ENCODE assay signal across 23 cellular contexts in the genomic region with DNA sequence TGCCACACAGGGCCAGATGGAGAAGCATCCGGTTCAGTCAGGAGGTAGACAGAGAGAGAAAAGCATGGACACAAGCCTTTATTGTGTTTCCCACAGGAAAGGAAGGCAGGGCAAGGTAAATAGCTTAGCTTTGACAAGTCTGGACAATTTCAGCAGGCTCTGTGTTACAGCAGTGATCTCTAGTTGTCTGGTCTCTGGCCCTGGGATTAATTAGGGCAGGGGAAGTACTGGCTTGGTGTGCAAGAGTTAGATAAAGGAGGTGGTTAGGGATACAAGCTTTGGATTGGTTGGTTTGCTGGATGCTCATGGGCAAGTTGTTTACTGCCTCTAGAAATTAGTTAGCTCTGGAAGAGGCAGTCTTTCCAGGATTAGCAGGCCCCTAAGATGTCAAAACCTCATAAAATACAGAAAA. TPM values are rescaled to one million over a fixed set of nuclear protein-coding genes. Genes with fewer than 3 reads are reported as not detected.
A peak's percentile ranks its signal among the peaks of the same experiment; 100 is the strongest.
DNase-seq lines count a peak whose midpoint lies in the region; ATAC-seq, FAIRE-seq and TF ChIP-seq lines count a peak whose summit lies in the region.
"Had no signal": no experiment of that assay in that cellular context is flagged by ENCODE, and none has a peak within 500 bp of the region (broad histone marks: within the 10 kb centered on the region; RNA-seq: fewer than 3 reads in every experiment).

No MANE protein-coding gene starts in this region.

- peak; percentile 18 for ATAC-seq in mucosa of descending colon
- ATAC-seq in HG03159 (IDR thresholded peaks at IDR 0.05; ENCODE audit: unreplicated experiment), result no peak
- ATAC-seq: body of pancreas, lower lobe of right lung had no signal

- TF ChIP-seq CTCF in bronchial epithelial cell (IDR thresholded peaks at IDR 0.05; ENCODE audit: insufficient read depth, low read length, severe bottlenecking) (no peak), mucosa of descending colon (IDR thresholded peaks at IDR 0.05) (no peak)

- H3K36me3 ChIP-seq in bronchial epithelial cell (ENCODE audit: control insufficient read depth, insufficient read depth, low read length) (no peaks in the 10 kb centered on the region), mucosa of descending colon (ENCODE audit: low read depth) (no peaks in the 10 kb centered on the region)
- H3K36me3 ChIP-seq: colonic mucosa, HAP-1, heart right ventricle, lower lobe of right lung had no signal

- H3K27me3 ChIP-seq in bronchial epithelial cell (ENCODE audit: control insufficient read depth, insufficient read depth, low read length), result no peaks in the 10 kb centered on the region
- H3K27me3 ChIP-seq: body of pancreas, colonic mucosa had no signal

- H3K4me1 ChIP-seq in mucosa of descending colon (ENCODE audit: low read depth), result peaks cover 6% of the 10 kb centered on the region
- H3K4me1 ChIP-seq: body of pancreas, colonic mucosa, HAP-1, lower lobe of right lung had no signal

- H3K4me3 ChIP-seq in bronchial epithelial cell (ENCODE audit: low read depth, low read length) (no peak overlapping the region), mucosa of descending colon (no peak overlapping the region)
- H3K4me3 ChIP-seq: body of pancreas, colonic mucosa, HAP-1, heart right ventricle, lower lobe of right lung, SK-N-MC had no signal

- DNase-seq in HPDE6-E6E7 (ENCODE audit: extremely low spot score), result peak; percentile 41
- DNase-seq in NCI-H82 treated with DMSO at 0.1 percent for 48 hours (lab: John Stamatoyannopoulos, UW; ENCODE audit: unreplicated experiment), result peak; percentile 38
- DNase-seq in bronchial epithelial cell (ENCODE audit: low read depth), result peak; percentile 80
- no peak for DNase-seq in mucosa of descending colon
- no peak for DNase-seq in kidney glomerular epithelial cell (lab: John Stamatoyannopoulos, UW)
- no peak for DNase-seq in NK-92 treated with Interleukin-12 subunit alpha and Interleukin-12 subunit beta, amount 100 ng/mL, for 24 hours (lab: John Stamatoyannopoulos, UW)
- DNase-seq: activated CD4-positive, alpha-beta T cell treated with anti-CD3 and anti-CD28 coated beads, Interleukin-2, amount 10 ng/mL, durations not matched to agents 24 days and 14 days; body of pancreas; CD4-positive, alpha-beta memory T cell; colonic mucosa; heart right ventricle; lower lobe of right lung; NCI-H1092; stimulated activated CD4-positive, alpha-beta T cell treated with anti-CD3 and anti-CD28 coated beads, Interleukin-12 subunit alpha, Interleukin-12 subunit beta, amount 100 ng/mL, for 4 hours; T-helper 9 cell had no signal

- FAIRE-seq in bronchial epithelial cell (lab: Jason Lieb, UNC), result peak; percentile 93
- FAIRE-seq: HTR-8/SVneo had no signal

- no peaks in the 10 kb centered on the region for H3K9me3 ChIP-seq in mucosa of descending colon
- H3K9me3 ChIP-seq: body of pancreas, colonic mucosa, HAP-1, heart right ventricle, lower lobe of right lung had no signal

- intact Hi-C loops in mucosa of descending colon (cut with DNase I, micrococcal nuclease), result no loop called here

RNA-seq across cellular contexts. Expression of gene NGDN, which starts 15.1 kb away (rescaled TPM):
- total RNA-seq in bronchial epithelial cell (61.6 and 67.4 TPM in 2 replicates), mucosa of descending colon (10 to 100 TPM; 29.1 to 35.3 (median 29.9) TPM)

RNA-seq across cellular contexts. Expression of gene MYH7, which starts 19.0 kb away (rescaled TPM):
- not detected in 2 replicates for total RNA-seq in bronchial epithelial cell
- total RNA-seq in mucosa of descending colon, result 1 to 10 TPM in 2 of 3 donors, under 1 TPM in 1; 0.13 to 6.2 (median 1.2) TPM
- total RNA-seq: activated CD4-positive, alpha-beta T cell treated with anti-CD3 and anti-CD28 coated beads, Interleukin-2, amount 10 ng/mL, durations not matched to agents 24 days and 14 days; CD4-positive, alpha-beta memory T cell; Daoy; osteoblast had no signal

RNA-seq across cellular contexts. Expression of gene MYH6, which starts 46.4 kb away (rescaled TPM):
- total RNA-seq in bronchial epithelial cell (not detected in 2 replicates), mucosa of descending colon (1 to 10 TPM in 1 of 3 donors, under 1 TPM in 1, not detected in 1; 0.09 to 1.4 TPM)
- total RNA-seq: CD4-positive, alpha-beta memory T cell; Daoy; LHCN-M2; osteoblast; ureter had no signal

Comparison
In these comparisons a context has a peak if more than half of its experiments do, and no peak if none do; other contexts are left out.
1. DNase-seq: peak in HPDE6-E6E7 (single experiment), NCI-H82 treated with DMSO at 0.1 percent for 48 hours (single experiment) and bronchial epithelial cell (single experiment); none in mucosa of descending colon (0 of 3), kidney glomerular epithelial cell (single experiment) and NK-92 treated with Interleukin-12 subunit alpha and Interleukin-12 subunit beta, amount 100 ng/mL, for 24 hours (single experiment).